In the genomic region with DNA sequence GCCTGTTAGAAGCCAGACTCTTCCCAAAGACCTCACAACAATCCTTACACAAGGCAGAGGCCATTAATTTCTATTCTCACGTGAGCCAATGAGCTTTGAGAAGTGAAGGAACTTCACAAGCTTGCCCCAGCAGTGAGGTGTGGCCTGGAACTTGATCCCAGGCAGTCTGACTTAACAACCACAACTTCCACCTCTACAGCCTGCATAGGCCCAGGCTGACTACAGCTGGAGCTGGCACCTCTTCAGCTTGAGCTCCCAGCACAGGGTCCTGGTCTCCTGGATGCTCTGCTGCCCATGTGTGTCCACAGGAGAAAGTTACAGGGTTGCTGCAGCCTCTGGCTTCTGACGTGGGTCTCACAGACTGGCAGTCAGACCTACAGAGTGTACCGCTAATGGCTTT, we compare ENCODE assay signal across 24 cellular contexts.
A peak's percentile ranks its signal among the peaks of the same experiment; 100 is the strongest.
DNase-seq lines count a peak whose midpoint lies in the region; ATAC-seq, FAIRE-seq and TF ChIP-seq lines count a peak whose summit lies in the region.
"Had no signal": no experiment of that assay in that cellular context is flagged by ENCODE, and none has a peak within 500 bp of the region (broad histone marks: within the 10 kb centered on the region; RNA-seq: fewer than 3 reads in every experiment).

No MANE protein-coding gene starts in this region.

- dilution Hi-C loops in mammary epithelial cell (cut with HindIII; ENCODE audit: low sequenced_read_pairs): no loop called here

- no peak overlapping the region for H3K9ac ChIP-seq in mammary epithelial cell (ENCODE audit: insufficient read depth, low read length)

- in situ Hi-C loops in mammary epithelial cell (cut with MboI; ENCODE audit: low sequenced_read_pairs in 2 of 2): no loop called here

- H3K4me2 ChIP-seq in mammary epithelial cell (ENCODE audit: insufficient read depth, low read depth, low read length): no peak overlapping the region

- H3K36me3 Mint-ChIP-seq in MCF 10A (ENCODE audit: insufficient read depth, unreplicated experiment): peaks cover 6% of the 10 kb centered on the region
- H3K36me3 Mint-ChIP-seq: activated naive CD8-positive, alpha-beta T cell had no signal

- TF ChIP-seq CTCF in MCF 10A (IDR thresholded peaks at IDR 0.05; ENCODE audit: unreplicated experiment) (no peak), mammary epithelial cell (conservative IDR thresholded peaks at IDR 0.05 in 1 of 2, IDR thresholded peaks at IDR 0.05 in 1 of 2; ENCODE audit: extremely low read depth in 1 of 2, insufficient read depth in 1 of 2, low read depth in 1 of 2, low read length in 2 of 2) (no peak), thyroid gland (IDR thresholded peaks at IDR 0.05) (no peak), pancreas (IDR thresholded peaks at IDR 0.05) (no peak)

- H2AFZ ChIP-seq in mammary epithelial cell (ENCODE audit: low read depth, low read length): no peak overlapping the region

- H3K27me3 ChIP-seq in mammary epithelial cell (ENCODE audit: insufficient read depth, low read length) (no peaks in the 10 kb centered on the region), thyroid gland (no peaks in the 10 kb centered on the region), pancreas (no peaks in the 10 kb centered on the region)
- H3K27me3 ChIP-seq: ascending aorta, left lung had no signal

- H3K4me3 ChIP-seq in mammary epithelial cell (replicated peaks in 1 of 3; ENCODE audit: insufficient read depth in 1 of 3, low read depth in 2 of 3, low read length in 3 of 3): no peak overlapping the region
- no peak overlapping the region for H3K4me3 ChIP-seq in thyroid gland (replicated peaks in 1 of 3)
- no peak overlapping the region for H3K4me3 ChIP-seq in pancreas
- H3K4me3 ChIP-seq: ascending aorta, left lung had no signal

- H3K4me1 ChIP-seq in mammary epithelial cell (ENCODE audit: insufficient read depth, low read length): no peaks in the 10 kb centered on the region
- H3K4me1 ChIP-seq in thyroid gland: no peaks in the 10 kb centered on the region
- no peaks in the 10 kb centered on the region for H3K4me1 ChIP-seq in pancreas
- H3K4me1 ChIP-seq: ascending aorta, left lung had no signal

- POLR2A ChIA-PET in MCF 10A (lab: Yijun Ruan, JAX): interaction anchor here (1.4 kb wide), 1 partner anchor 10 kb away, joined by 3 read pairs; no protein-coding TSS in a partner anchor

- H3K9me3 Mint-ChIP-seq in MCF 10A (ENCODE audit: unreplicated experiment): no peaks in the 10 kb centered on the region
- H3K9me3 Mint-ChIP-seq: activated CD4-positive, alpha-beta T cell treated with anti-CD3 and anti-CD28 coated beads, Interleukin-2, amount 10 ng/mL, durations not matched to agents 7 days and 5 days; activated T-helper 17 cell treated with anti-CD3 and anti-CD28 coated beads, Interleukin-2, amount 50 U/mL, for 72 hours had no signal

- no peaks in the 10 kb centered on the region for H3K79me2 ChIP-seq in mammary epithelial cell (ENCODE audit: insufficient read depth, low read length)

- CTCF ChIA-PET in MCF 10A (lab: Yijun Ruan, JAX) (interaction anchor here (0.6 to 5.2 kb wide), 3 partner anchors 17 to 181 kb away, joined by 3 to 41 read pairs (median 6); no protein-coding TSS in a partner anchor), mammary epithelial cell (lab: Charles Lee; ENCODE audit: low non-redundant PET) (no interaction called here)

- H3K27ac ChIP-seq in mammary epithelial cell (ENCODE audit: insufficient read depth, low read depth, low read length) (no peak overlapping the region), thyroid gland (no peak overlapping the region), pancreas (no peak overlapping the region)
- H3K27ac ChIP-seq: ascending aorta, left lung, VCaP had no signal

- H3K9me3 ChIP-seq in mammary epithelial cell (replicated peaks; ENCODE audit: insufficient read depth, low read length) (no peaks in the 10 kb centered on the region), thyroid gland (no peaks in the 10 kb centered on the region), pancreas (no peaks in the 10 kb centered on the region)
- H3K9me3 ChIP-seq: ascending aorta, left lung had no signal

- no peak for FAIRE-seq in pancreas (lab: Jason Lieb, UNC)
- FAIRE-seq: D721Med, frontal cortex had no signal

- H3K27ac Mint-ChIP-seq in MCF 10A (ENCODE audit: low read depth, unreplicated experiment): no peak overlapping the region
- H3K27ac Mint-ChIP-seq: activated CD4-positive, alpha-beta T cell treated with anti-CD3 and anti-CD28 coated beads, Interleukin-2, amount 10 ng/mL, durations not matched to agents 7 days and 5 days; activated naive CD8-positive, alpha-beta T cell; activated T-helper 17 cell treated with anti-CD3 and anti-CD28 coated beads, Interleukin-2, amount 50 U/mL, for 72 hours had no signal

- no peak for ATAC-seq in pancreas
- ATAC-seq: activated T-helper 17 cell treated with anti-CD3 and anti-CD28 coated beads, Interleukin-2, amount 50 U/mL, for 72 hours; left lung; SK-N-SH treated with all-trans-retinoic acid at 6 μM for 48 hours had no signal

- WGBS in mammary epithelial cell (ENCODE audit: low coverage, missing lambda C conversion rate): 68% methylated on average over 3 of the region's 3 CpGs
- WGBS in thyroid gland, 2 donors: 46 to 54% methylated on average over 3 of the region's 3 CpGs
- WGBS in pancreas, 2 donors: 66 to 74% methylated on average over 3 of the region's 3 CpGs

- TF ChIP-seq POLR2A in thyroid gland (IDR thresholded peaks at IDR 0.05): no peak

- H4K20me1 ChIP-seq in mammary epithelial cell (ENCODE audit: insufficient read depth, low read length): no peaks in the 10 kb centered on the region

- no peaks in the 10 kb centered on the region for H3K36me3 ChIP-seq in mammary epithelial cell (ENCODE audit: insufficient read depth, low read length)
- H3K36me3 ChIP-seq in thyroid gland: no peaks in the 10 kb centered on the region
- no peaks in the 10 kb centered on the region for H3K36me3 ChIP-seq in pancreas
- H3K36me3 ChIP-seq: ascending aorta, left lung had no signal

- DNase-seq in MCF 10A (ENCODE audit: unreplicated experiment) (peak; percentile 16), mammary epithelial cell (no peak), astrocyte of the hippocampus (ENCODE audit: low read depth, low spot score) (peak; percentile 29), kidney glomerular epithelial cell (lab: John Stamatoyannopoulos, UW) (peak; percentile 90), thyroid gland (peak; percentile 4 to 57), hepatic stellate cell (ENCODE audit: low spot score) (no peak), DMS153 treated with DMSO at 0.1 percent for 48 hours (lab: John Stamatoyannopoulos, UW; ENCODE audit: unreplicated experiment) (no peak), pancreas (no peak)
- DNase-seq: activated CD4-positive, alpha-beta T cell treated with anti-CD3 and anti-CD28 coated beads, Interleukin-2, amount 10 ng/mL, durations not matched to agents 7 days and 5 days; C1 segment of cervical spinal cord; effector CD4-positive, alpha-beta T cell; left lung; midbrain; NCI-H1092 treated with DMSO at 0.1 percent for 48 hours; NCI-H1930; NCI-H524 had no signal

- intact Hi-C loops in MCF 10A (cut with micrococcal nuclease) (no loop called here), mammary epithelial cell (cut with micrococcal nuclease) (no loop called here), thyroid gland (cut with DNase I) (no loop called here), pancreas (cut with DNase I) (no loop called here)

- H3K4me3 Mint-ChIP-seq in MCF 10A (ENCODE audit: unreplicated experiment): no peak overlapping the region
- H3K4me3 Mint-ChIP-seq: activated CD4-positive, alpha-beta T cell treated with anti-CD3 and anti-CD28 coated beads, Interleukin-2, amount 10 ng/mL, durations not matched to agents 7 days and 5 days; activated naive CD8-positive, alpha-beta T cell; activated T-helper 17 cell treated with anti-CD3 and anti-CD28 coated beads, Interleukin-2, amount 50 U/mL, for 72 hours; nephron had no signal

- H3K27me3 Mint-ChIP-seq in MCF 10A (ENCODE audit: insufficient read depth, unreplicated experiment): no peaks in the 10 kb centered on the region

- no TSS peak for BruUV-seq in MCF 10A (replicated peaks; lab: Mats Ljungman, UMichigan)
- no TSS peak for BruUV-seq in mammary epithelial cell (replicated peaks; lab: Mats Ljungman, UMichigan)

- H3K4me1 Mint-ChIP-seq in MCF 10A (ENCODE audit: insufficient read depth, unreplicated experiment): peaks cover 6% of the 10 kb centered on the region
- H3K4me1 Mint-ChIP-seq: activated CD4-positive, alpha-beta T cell treated with anti-CD3 and anti-CD28 coated beads, Interleukin-2, amount 10 ng/mL, durations not matched to agents 7 days and 5 days; activated T-helper 17 cell treated with anti-CD3 and anti-CD28 coated beads, Interleukin-2, amount 50 U/mL, for 72 hours had no signal

Comparison
In these comparisons a context has a peak if more than half of its experiments do, and no peak if none do; other contexts are left out.
1. DNase-seq: peak in MCF 10A (single experiment), astrocyte of the hippocampus (single experiment), kidney glomerular epithelial cell (single experiment) and thyroid gland (2 of 2); none in mammary epithelial cell (single experiment), hepatic stellate cell (single experiment), DMS153 treated with DMSO at 0.1 percent for 48 hours (single experiment) and pancreas (0 of 6).